8 cellular contexts compared by ENCODE assay signal in genomic region chr15:55917881-55918296, GRCh38.
DNase-seq lines count a peak whose midpoint lies in the region; ATAC-seq and TF ChIP-seq lines count a peak whose summit lies in the region.

No MANE protein-coding gene starts in this region.

- H3K4me1 ChIP-seq in RWPE2 (ENCODE audit: insufficient read depth, poor library complexity, severe bottlenecking): peaks cover 28% of the 10 kb centered on the region

- peak overlapping the region; percentile 87; the same call in 1 of the 2 replicates for H3K4me3 Mint-ChIP-seq in HFFc6
- H3K4me3 Mint-ChIP-seq in progenitor cell of endocrine pancreas (ENCODE audit: low read depth): no peak overlapping the region

- H3K4me1 Mint-ChIP-seq in HFFc6 (ENCODE audit: low read depth): peaks cover 44% of the 10 kb centered on the region
- H3K4me1 Mint-ChIP-seq in progenitor cell of endocrine pancreas (ENCODE audit: low read depth): peaks cover 6% of the 10 kb centered on the region

- no peak overlapping the region for H3K4me3 ChIP-seq in RWPE2 (ENCODE audit: severe bottlenecking)

- ATAC-seq in RWPE2 (ENCODE audit: low read depth) (peak; percentile 81), HG03280 (IDR thresholded peaks at IDR 0.05; ENCODE audit: unreplicated experiment) (no peak), HG03175 (IDR thresholded peaks at IDR 0.05; ENCODE audit: unreplicated experiment) (no peak)

- H3K9me3 Mint-ChIP-seq in HFFc6 (no peaks in the 10 kb centered on the region), progenitor cell of endocrine pancreas (ENCODE audit: low read depth) (no peaks in the 10 kb centered on the region)

- TF ChIP-seq CTCF in HFFc6 (IDR thresholded peaks at IDR 0.05) (peak; percentile 85), RWPE2 (IDR thresholded peaks at IDR 0.05; ENCODE audit: poor library complexity, severe bottlenecking) (peak; percentile 99), progenitor cell of endocrine pancreas (IDR thresholded peaks at IDR 0.05; ENCODE audit: unreplicated experiment) (peak; percentile 62)

- H3K27ac Mint-ChIP-seq in HFFc6 (peak overlapping the region; percentile 61), progenitor cell of endocrine pancreas (no peak overlapping the region)

- peaks cover 19% of the 10 kb centered on the region for H3K36me3 ChIP-seq in RWPE2 (ENCODE audit: low read depth)

- H3K27me3 Mint-ChIP-seq in HFFc6 (ENCODE audit: insufficient read depth) (no peaks in the 10 kb centered on the region), progenitor cell of endocrine pancreas (no peaks in the 10 kb centered on the region)

- peak; percentile 5 for DNase-seq in COLO668 (lab: John Stamatoyannopoulos, UW; ENCODE audit: unreplicated experiment)
- peak; percentile 93 for DNase-seq in HFFc6
- DNase-seq in RWPE2 (ENCODE audit: low spot score): no peak
- DNase-seq in fibroblast of gingiva (ENCODE audit: low read depth): peak; percentile 91
- DNase-seq in progenitor cell of endocrine pancreas (ENCODE audit: low spot score, unreplicated experiment): no peak
- no peak for DNase-seq in stimulated activated CD8-positive, alpha-beta memory T cell treated with anti-CD3 and anti-CD28 coated beads, Interleukin-4, amount 100 ng/mL, for 48 hours

- H3K27me3 ChIP-seq in RWPE2 (ENCODE audit: insufficient read depth, poor library complexity, severe bottlenecking): no peaks in the 10 kb centered on the region

- H3K36me3 Mint-ChIP-seq in HFFc6 (ENCODE audit: low read depth): peaks cover 11% of the 10 kb centered on the region
- H3K36me3 Mint-ChIP-seq in progenitor cell of endocrine pancreas (ENCODE audit: insufficient read depth): no peaks in the 10 kb centered on the region

- H3K9me3 ChIP-seq in RWPE2 (ENCODE audit: severe bottlenecking): no peaks in the 10 kb centered on the region

- peak overlapping the region; percentile 98 for H3K27ac ChIP-seq in RWPE2 (ENCODE audit: poor library complexity, severe bottlenecking)

Comparison
In these comparisons a context has a peak if more than half of its experiments do, and no peak if none do; other contexts are left out.
1. DNase-seq: peak in COLO668 (single experiment), HFFc6 (single experiment) and fibroblast of gingiva (single experiment); none in RWPE2 (single experiment), progenitor cell of endocrine pancreas (single experiment) and stimulated activated CD8-positive, alpha-beta memory T cell treated with anti-CD3 and anti-CD28 coated beads, Interleukin-4, amount 100 ng/mL, for 48 hours (single experiment).
2. Peak in every context shown above with its lines, with median percentiles within 50 percentile points of each other: CTCF ChIP-seq.